Comparison of ENCODE assay signal across 11 cellular contexts in genomic region chr6:4125933-4126864, GRCh38. TPM values are rescaled to one million over a fixed set of nuclear protein-coding genes. Genes with fewer than 3 reads are reported as not detected.
DNase-seq lines count a peak whose midpoint lies in the region; ATAC-seq, FAIRE-seq and TF ChIP-seq lines count a peak whose summit lies in the region.
"Had no signal": no experiment of that assay in that cellular context is flagged by ENCODE, and none has a peak within 500 bp of the region (broad histone marks: within the 10 kb centered on the region; RNA-seq: fewer than 3 reads in every experiment).

No MANE protein-coding gene starts in this region.

- no peaks in the 10 kb centered on the region for H3K9me3 ChIP-seq in PC-9 (ENCODE audit: insufficient read depth, low read depth)

- H3K27ac ChIP-seq in PC-9 = peak overlapping the region; percentile 72

- FAIRE-seq in GM19239 (lab: Jason Lieb, UNC) = no peak

- H3K9me2 ChIP-seq in PC-9 (ENCODE audit: insufficient read depth) = no peaks in the 10 kb centered on the region

- H3K4me2 ChIP-seq in PC-9 = peak overlapping the region; percentile 54

- intact Hi-C loops in Calu3 (cut with micrococcal nuclease; ENCODE audit: unreplicated experiment) = no loop called here
- intact Hi-C loops in PC-9 (cut with micrococcal nuclease; ENCODE audit: unreplicated experiment) = no loop called here

- TF ChIP-seq CTCF in Calu3 (IDR thresholded peaks at IDR 0.05; ENCODE audit: unreplicated experiment) (no peak), PC-9 (conservative IDR thresholded peaks at IDR 0.05) (peak; percentile 47; the same call in 1 of the 2 replicates), epithelial cell of proximal tubule (conservative IDR thresholded peaks at IDR 0.05; ENCODE audit: low read depth, low read length) (peak; percentile 57), omental fat pad (IDR thresholded peaks at IDR 0.05) (no peak)

- H3F3A ChIP-seq in PC-9 (ENCODE audit: insufficient read depth, low read depth) = peaks cover 6% of the 10 kb centered on the region; the same call in 1 of the 2 replicates

- no peak overlapping the region for H3K4me3 ChIP-seq in PC-9
- no peak overlapping the region for H3K4me3 ChIP-seq in epithelial cell of proximal tubule (ENCODE audit: low read depth, low read length)

- no peaks in the 10 kb centered on the region for H3K27me3 ChIP-seq in PC-9 (ENCODE audit: insufficient read depth, low read depth)

- no peaks in the 10 kb centered on the region for H3K36me3 Mint-ChIP-seq in Calu3 (ENCODE audit: insufficient read depth, unreplicated experiment)

- H3K9me3 Mint-ChIP-seq in Calu3 (ENCODE audit: low read depth, unreplicated experiment) = no peaks in the 10 kb centered on the region

- DNase-seq in Calu3 (no peak), PC-9 (peak; percentile 18 to 79), epithelial cell of proximal tubule (ENCODE audit: low read depth) (peak; percentile 74), omental fat pad (ENCODE audit: low spot score) (no peak), Ammon's horn (ENCODE audit: low spot score) (no peak), GF-D8 (lab: John Stamatoyannopoulos, UW) (no peak), GM19239 (ENCODE audit: insufficient read length, low spot score) (no peak)
- DNase-seq: NCI-H345 had no signal

- H4K20me1 ChIP-seq in PC-9 (ENCODE audit: insufficient read depth) = no peaks in the 10 kb centered on the region

- CTCF ChIA-PET in Calu3 (lab: Charles Lee) (interaction anchor here (0.9 to 1.1 kb wide), 2 partner anchors 10 to 29 kb away, joined by 3 to 5 read pairs; partner anchors contain the start of gene ECI2), PC-9 (lab: Charles Lee) (no interaction called here)

- H3K27me3 Mint-ChIP-seq in Calu3 (ENCODE audit: unreplicated experiment) = no peaks in the 10 kb centered on the region

- peak; percentile 93 for ATAC-seq in omental fat pad (ENCODE audit: low FRiP score)
- ATAC-seq in HG03159 (IDR thresholded peaks at IDR 0.05; ENCODE audit: unreplicated experiment) = no peak
- ATAC-seq: esophagus mucosa had no signal

- H3K4me3 Mint-ChIP-seq in Calu3 (ENCODE audit: low read depth, unreplicated experiment) = no peak overlapping the region

- peaks cover 23% of the 10 kb centered on the region for H3K4me1 ChIP-seq in PC-9 (replicated peaks; ENCODE audit: insufficient read depth)

- BruUV-seq in Calu3 (replicated peaks; lab: Mats Ljungman, UMichigan) (no TSS peak), PC-9 (replicated peaks; lab: Mats Ljungman, UMichigan) (no TSS peak)

- H3K4me1 Mint-ChIP-seq in Calu3 (ENCODE audit: low read depth, unreplicated experiment) = peaks cover 19% of the 10 kb centered on the region

- H3K79me2 ChIP-seq in PC-9 (ENCODE audit: low read depth) = no peaks in the 10 kb centered on the region

- POLR2A ChIA-PET in PC-9 (lab: Charles Lee; ENCODE audit: unreplicated experiment) = interaction anchor here (0.5 kb wide), 1 partner anchor 67 kb away, joined by 5 read pairs; no protein-coding TSS in a partner anchor

- H2AFZ ChIP-seq in PC-9 = no peak overlapping the region

- H3K36me3 ChIP-seq in PC-9 (ENCODE audit: low read depth) = no peaks in the 10 kb centered on the region

- peak overlapping the region; percentile 16 for H3K27ac Mint-ChIP-seq in Calu3 (ENCODE audit: unreplicated experiment)

RNA-seq across cellular contexts. Expression of gene ECI2, which starts 9.2 kb away (rescaled TPM):
- 15.8 and 19.7 TPM in 2 replicates for total RNA-seq in Calu3 (2022)
- 45.7 and 53.8 TPM in 2 replicates for total RNA-seq in PC-9 (2021)
- 88.3 and 120 TPM in 2 replicates for total RNA-seq in epithelial cell of proximal tubule
- 10 to 100 TPM; 48.8 to 82.2 (median 69.1) TPM for total RNA-seq in omental fat pad

RNA-seq across cellular contexts. Expression of gene FAM217A, which starts 47.3 kb away (rescaled TPM):
- not detected in 2 replicates for total RNA-seq in Calu3 (2022)
- not detected in 2 replicates for total RNA-seq in PC-9 (2021)
- not detected in 2 replicates for total RNA-seq in epithelial cell of proximal tubule
- not detected for total RNA-seq in omental fat pad
- total RNA-seq: activated CD8-positive, alpha-beta memory T cell treated with anti-CD3 and anti-CD28 coated beads for 36 hours; esophagus mucosa had no signal

Comparison
In these comparisons a context has a peak if more than half of its experiments do, and no peak if none do; other contexts are left out.
1. DNase-seq: peak in PC-9 (2 of 2) and epithelial cell of proximal tubule (single experiment); none in Calu3 (single experiment), omental fat pad (single experiment), Ammon's horn (single experiment), GF-D8 (single experiment) and GM19239 (single experiment).
2. CTCF ChIP-seq: peak in PC-9 (single experiment) and epithelial cell of proximal tubule (single experiment); none in Calu3 (single experiment) and omental fat pad (0 of 3).